ENCODE assay signal across 21 cellular contexts in genomic region chr13:47111499-47111898, GRCh38.
"Had no signal": no experiment of that assay in that cellular context is flagged by ENCODE, and none has a peak within 500 bp of the region (broad histone marks: within the 10 kb centered on the region; RNA-seq: fewer than 3 reads in every experiment).

No MANE protein-coding gene starts in this region.

- H3K4me3 ChIP-seq: lower lobe of right lung, pancreas, psoas muscle, right atrium auricular region, tibial artery had no signal

- H3K27ac ChIP-seq: lower lobe of right lung, pancreas, psoas muscle, right atrium auricular region, tibial artery had no signal

- H3K4me1 ChIP-seq: lower lobe of right lung, pancreas, psoas muscle, right atrium auricular region, tibial artery had no signal

- H3K4me1 Mint-ChIP-seq: activated B cell treated with CpG ODN at 0.5 μM for 24 hours had no signal

- H3K27me3 Mint-ChIP-seq: activated B cell treated with CpG ODN at 0.5 μM for 24 hours; activated CD4-positive, alpha-beta T cell treated with anti-CD3 and anti-CD28 coated beads for 36 hours; stimulated activated naive CD8-positive, alpha-beta T cell treated with anti-CD3 and anti-CD28 coated beads, Interleukin-15, Interleukin-2, amounts not matched to agents 100 ng/mL and 50 ng/mL, for 24 hours had no signal

- DNase-seq: activated B cell treated with CpG ODN at 0.5 μM for 24 hours; activated CD4-positive, alpha-beta T cell treated with anti-CD3 and anti-CD28 coated beads for 36 hours; activated CD4-positive, alpha-beta T cell treated with anti-CD3 and anti-CD28 coated beads, Interleukin-2, amount 50 U/mL, for 48 hours; activated CD8-positive, alpha-beta memory T cell treated with anti-CD3 and anti-CD28 coated beads, Interleukin-2, amount 50 U/mL, for 48 hours; activated effector memory CD4-positive, alpha-beta T cell treated with Interleukin-2 at 50 U/mL for 16 hours; activated naive CD4-positive, alpha-beta T cell treated with anti-CD3 and anti-CD28 coated beads for 36 hours; activated naive CD8-positive, alpha-beta T cell treated with anti-CD3 and anti-CD28 coated beads, Interleukin-2, amount 10 ng/mL, durations not matched to agents 7 days and 5 days; activated T-cell treated with anti-CD3 and anti-CD28 coated beads, Interleukin-2, amount 50 U/mL, for 48 hours; amniotic stem cell; immature natural killer cell; lower lobe of right lung; naive thymus-derived CD8-positive, alpha-beta T cell; pancreas; psoas muscle; substantia nigra; T1000; tibial artery had no signal

- H3K36me3 ChIP-seq: lower lobe of right lung, pancreas, right atrium auricular region, tibial artery had no signal

- H3K27me3 ChIP-seq: pancreas, right atrium auricular region, tibial artery had no signal

- H3K27ac Mint-ChIP-seq: activated B cell treated with CpG ODN at 0.5 μM for 24 hours; activated CD4-positive, alpha-beta T cell treated with anti-CD3 and anti-CD28 coated beads for 36 hours; activated naive CD8-positive, alpha-beta T cell treated with anti-CD3 and anti-CD28 coated beads, Interleukin-2, amount 10 ng/mL, durations not matched to agents 7 days and 5 days; immature natural killer cell; stimulated activated naive CD8-positive, alpha-beta T cell treated with anti-CD3 and anti-CD28 coated beads, Interleukin-15, Interleukin-2, amounts not matched to agents 100 ng/mL and 50 ng/mL, for 24 hours; T-helper 1 cell treated with Interleukin-12 subunit alpha and Interleukin-12 subunit beta and Interleukin-4 antibody, amounts not matched to agents 30 μg/mL and 1 μg/mL, for 36 hours had no signal

- ATAC-seq: activated CD4-positive, alpha-beta T cell treated with anti-CD3 and anti-CD28 coated beads for 36 hours; left lobe of liver; lower lobe of right lung; naive thymus-derived CD8-positive, alpha-beta T cell; pancreas; psoas muscle had no signal

- H3K36me3 Mint-ChIP-seq: activated naive CD8-positive, alpha-beta T cell treated with anti-CD3 and anti-CD28 coated beads, Interleukin-2, amount 10 ng/mL, durations not matched to agents 7 days and 5 days; immature natural killer cell; naive thymus-derived CD8-positive, alpha-beta T cell had no signal

- H3K9me3 ChIP-seq: lower lobe of right lung, pancreas, psoas muscle, right atrium auricular region, tibial artery had no signal

- H3K4me3 Mint-ChIP-seq: activated B cell treated with CpG ODN at 0.5 μM for 24 hours; activated CD4-positive, alpha-beta T cell treated with anti-CD3 and anti-CD28 coated beads for 36 hours; activated naive CD4-positive, alpha-beta T cell treated with anti-CD3 and anti-CD28 coated beads for 36 hours; activated naive CD8-positive, alpha-beta T cell treated with anti-CD3 and anti-CD28 coated beads, Interleukin-2, amount 10 ng/mL, durations not matched to agents 7 days and 5 days; immature natural killer cell; naive thymus-derived CD8-positive, alpha-beta T cell; stimulated activated naive CD8-positive, alpha-beta T cell treated with anti-CD3 and anti-CD28 coated beads, Interleukin-15, Interleukin-2, amounts not matched to agents 100 ng/mL and 50 ng/mL, for 24 hours; T-helper 1 cell treated with Interleukin-12 subunit alpha and Interleukin-12 subunit beta and Interleukin-4 antibody, amounts not matched to agents 30 μg/mL and 1 μg/mL, for 36 hours had no signal

- H3K9me3 Mint-ChIP-seq: activated B cell treated with CpG ODN at 0.5 μM for 24 hours; activated naive CD4-positive, alpha-beta T cell treated with anti-CD3 and anti-CD28 coated beads for 36 hours; naive thymus-derived CD8-positive, alpha-beta T cell; stimulated activated naive CD8-positive, alpha-beta T cell treated with anti-CD3 and anti-CD28 coated beads, Interleukin-15, Interleukin-2, amounts not matched to agents 100 ng/mL and 50 ng/mL, for 24 hours had no signal
